ENCODE assay signal across 8 cellular contexts in the genomic region with DNA sequence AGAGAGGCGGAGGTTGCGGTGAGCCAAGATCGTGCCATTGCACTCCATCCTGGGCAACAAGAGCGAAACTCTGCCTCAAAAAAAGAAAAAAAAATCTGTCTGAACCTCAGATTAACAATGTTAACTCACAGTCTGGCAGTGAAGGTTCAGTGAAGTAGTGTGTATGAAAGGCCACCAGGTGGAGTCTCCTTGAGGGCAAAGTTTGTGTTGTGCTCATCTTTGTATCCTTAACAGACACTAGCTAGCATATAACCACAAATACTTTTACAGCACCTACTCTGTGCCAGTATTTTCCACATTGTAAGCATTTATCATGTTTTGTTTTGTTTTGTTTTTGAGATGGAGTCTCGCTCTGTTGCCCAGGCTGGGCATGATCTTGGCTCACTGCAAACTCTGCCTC. TPM values are rescaled to one million over a fixed set of nuclear protein-coding genes. Genes with fewer than 3 reads are reported as not detected.
DNase-seq lines count a peak whose midpoint lies in the region; ATAC-seq and TF ChIP-seq lines count a peak whose summit lies in the region.

No MANE protein-coding gene starts in this region.

- no TSS peak for BruUV-seq in Panc1 (replicated peaks; lab: Mats Ljungman, UMichigan)

- no peaks in the 10 kb centered on the region for H3K27me3 ChIP-seq in heart left ventricle
- H3K27me3 ChIP-seq in Panc1 (ENCODE audit: control insufficient read depth, insufficient read depth, low read length), result no peaks in the 10 kb centered on the region

- ATAC-seq in heart left ventricle, result peak in 2 of 4 donors; percentile 49 to 58
- ATAC-seq in left ventricle myocardium superior, result no peak
- peak; percentile 80 for ATAC-seq in HG02870 (IDR thresholded peaks at IDR 0.05; ENCODE audit: unreplicated experiment)
- peak; percentile 86 for ATAC-seq in Panc1

- CTCF ChIA-PET in Panc1 (lab: Charles Lee), result interaction anchor here (0.6 to 1.6 kb wide), 2 partner anchors 10 to 14 kb away, joined by 8 to 9 read pairs; no protein-coding TSS in a partner anchor

- H3K36me3 ChIP-seq in heart left ventricle (no peaks in the 10 kb centered on the region), Panc1 (ENCODE audit: control insufficient read depth, insufficient read depth, low read length) (no peaks in the 10 kb centered on the region)

- no peaks in the 10 kb centered on the region for H3K9me3 ChIP-seq in heart left ventricle
- H3K9me3 ChIP-seq in Panc1 (ENCODE audit: control insufficient read depth, insufficient read depth, low read depth, low read length), result no peaks in the 10 kb centered on the region

- TF ChIP-seq POLR2A in heart left ventricle (IDR thresholded peaks at IDR 0.05), result no peak

- TF ChIP-seq CTCF in heart left ventricle (IDR thresholded peaks at IDR 0.05), result peak in 11 of 12 donors; percentile 14 to 51 (median 36)
- TF ChIP-seq CTCF in Panc1 (IDR thresholded peaks at IDR 0.05), result peak; percentile 63
- peak; percentile 63 for TF ChIP-seq CTCF in foreskin fibroblast (IDR thresholded peaks at IDR 0.05; ENCODE audit: low read depth, low read length)

- intact Hi-C loops in heart left ventricle (cut with DNase I) (no loop called here), left ventricle myocardium superior (cut with micrococcal nuclease) (no loop called here), Panc1 (cut with micrococcal nuclease; ENCODE audit: unreplicated experiment) (no loop called here)

- H3K4me1 ChIP-seq in heart left ventricle, result no peaks in the 10 kb centered on the region
- H3K4me1 ChIP-seq in Panc1 (ENCODE audit: control insufficient read depth, insufficient read depth, low read length), result no peaks in the 10 kb centered on the region

- H3K4me3 ChIP-seq in heart left ventricle (no peak overlapping the region), Panc1 (ENCODE audit: low read depth in 2 of 2, low read length in 2 of 2) (no peak overlapping the region), foreskin fibroblast (ENCODE audit: low read depth in 1 of 2, low read length in 2 of 2) (no peak overlapping the region)

- in situ Hi-C loops in Panc1 (cut with HindIII; ENCODE audit: low pct_unique_long_range_greater_than_20kb, low sequenced_read_pairs), result no loop called here

- DNase-seq in heart left ventricle, result no peak
- no peak for DNase-seq in left ventricle myocardium superior
- no peak for DNase-seq in Panc1 (ENCODE audit: low read depth, low spot score)
- peak in 1 of 2 donors; percentile 13 for DNase-seq in foreskin fibroblast
- DNase-seq in ecto neural progenitor cell (ENCODE audit: low spot score), result no peak
- no peak for DNase-seq in DMS79 treated with DMSO at 0.1 percent for 48 hours (lab: John Stamatoyannopoulos, UW)
- DNase-seq in DMS153 (lab: John Stamatoyannopoulos, UW), result no peak

- H3K27ac ChIP-seq in heart left ventricle (no peak overlapping the region), Panc1 (ENCODE audit: low read length) (no peak overlapping the region)

- 95 to 97% (median 96%) methylated on average over 5 of the region's 5 CpGs for WGBS in heart left ventricle, 4 donors

- POLR2A ChIA-PET in Panc1 (lab: Charles Lee), result no interaction called here

RNA-seq across cellular contexts. Expression of gene MGST2, which starts 46.0 kb away (rescaled TPM):
- total RNA-seq in heart left ventricle (100 to 1,000 TPM in 7 of 9 donors, 10 to 100 TPM in 2; 94.7 to 122 (median 105) TPM), left ventricle myocardium superior (112 TPM), Panc1 (2021; ENCODE audit: unreplicated experiment) (17.4 TPM)
- 100 to 1,000 TPM in 1 of 2 donors, 10 to 100 TPM in 1; 86.6 to 209 TPM for polyA plus RNA-seq in heart left ventricle
- 11.6 TPM for polyA plus RNA-seq in Panc1 (2012; ENCODE audit: insufficient read length)
